ENCODE assay signal across 1 cellular context in genomic region chr17:64777413-64778101, GRCh38.
TF ChIP-seq lines count a peak whose summit lies in the region.

No MANE protein-coding gene starts in this region.

TF ChIP-seq in GM12878, 131 proteins besides CTCF, POLR2A, EP300 and RAD21 (continued from another document):
- TF ChIP-seq, protein P1, sequence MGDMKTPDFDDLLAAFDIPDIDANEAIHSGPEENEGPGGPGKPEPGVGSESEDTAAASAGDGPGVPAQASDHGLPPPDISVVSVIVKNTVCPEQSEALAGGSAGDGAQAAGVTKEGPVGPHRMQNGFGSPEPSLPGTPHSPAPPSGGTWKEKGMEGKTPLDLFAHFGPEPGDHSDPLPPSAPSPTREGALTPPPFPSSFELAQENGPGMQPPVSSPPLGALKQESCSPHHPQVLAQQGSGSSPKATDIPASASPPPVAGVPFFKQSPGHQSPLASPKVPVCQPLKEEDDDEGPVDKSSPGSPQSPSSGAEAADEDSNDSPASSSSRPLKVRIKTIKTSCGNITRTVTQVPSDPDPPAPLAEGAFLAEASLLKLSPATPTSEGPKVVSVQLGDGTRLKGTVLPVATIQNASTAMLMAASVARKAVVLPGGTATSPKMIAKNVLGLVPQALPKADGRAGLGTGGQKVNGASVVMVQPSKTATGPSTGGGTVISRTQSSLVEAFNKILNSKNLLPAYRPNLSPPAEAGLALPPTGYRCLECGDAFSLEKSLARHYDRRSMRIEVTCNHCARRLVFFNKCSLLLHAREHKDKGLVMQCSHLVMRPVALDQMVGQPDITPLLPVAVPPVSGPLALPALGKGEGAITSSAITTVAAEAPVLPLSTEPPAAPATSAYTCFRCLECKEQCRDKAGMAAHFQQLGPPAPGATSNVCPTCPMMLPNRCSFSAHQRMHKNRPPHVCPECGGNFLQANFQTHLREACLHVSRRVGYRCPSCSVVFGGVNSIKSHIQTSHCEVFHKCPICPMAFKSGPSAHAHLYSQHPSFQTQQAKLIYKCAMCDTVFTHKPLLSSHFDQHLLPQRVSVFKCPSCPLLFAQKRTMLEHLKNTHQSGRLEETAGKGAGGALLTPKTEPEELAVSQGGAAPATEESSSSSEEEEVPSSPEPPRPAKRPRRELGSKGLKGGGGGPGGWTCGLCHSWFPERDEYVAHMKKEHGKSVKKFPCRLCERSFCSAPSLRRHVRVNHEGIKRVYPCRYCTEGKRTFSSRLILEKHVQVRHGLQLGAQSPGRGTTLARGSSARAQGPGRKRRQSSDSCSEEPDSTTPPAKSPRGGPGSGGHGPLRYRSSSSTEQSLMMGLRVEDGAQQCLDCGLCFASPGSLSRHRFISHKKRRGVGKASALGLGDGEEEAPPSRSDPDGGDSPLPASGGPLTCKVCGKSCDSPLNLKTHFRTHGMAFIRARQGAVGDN (IDR thresholded peaks at IDR 0.05) = no peak
- no peak for TF ChIP-seq WRNIP1 (IDR thresholded peaks at IDR 0.05; ENCODE audit: borderline replicate concordance, low read depth, low read length)
- TF ChIP-seq JUNB (IDR thresholded peaks at IDR 0.05) = no peak
- TF ChIP-seq HDAC2 (IDR thresholded peaks at IDR 0.05) = no peak
- TF ChIP-seq, protein P2, sequence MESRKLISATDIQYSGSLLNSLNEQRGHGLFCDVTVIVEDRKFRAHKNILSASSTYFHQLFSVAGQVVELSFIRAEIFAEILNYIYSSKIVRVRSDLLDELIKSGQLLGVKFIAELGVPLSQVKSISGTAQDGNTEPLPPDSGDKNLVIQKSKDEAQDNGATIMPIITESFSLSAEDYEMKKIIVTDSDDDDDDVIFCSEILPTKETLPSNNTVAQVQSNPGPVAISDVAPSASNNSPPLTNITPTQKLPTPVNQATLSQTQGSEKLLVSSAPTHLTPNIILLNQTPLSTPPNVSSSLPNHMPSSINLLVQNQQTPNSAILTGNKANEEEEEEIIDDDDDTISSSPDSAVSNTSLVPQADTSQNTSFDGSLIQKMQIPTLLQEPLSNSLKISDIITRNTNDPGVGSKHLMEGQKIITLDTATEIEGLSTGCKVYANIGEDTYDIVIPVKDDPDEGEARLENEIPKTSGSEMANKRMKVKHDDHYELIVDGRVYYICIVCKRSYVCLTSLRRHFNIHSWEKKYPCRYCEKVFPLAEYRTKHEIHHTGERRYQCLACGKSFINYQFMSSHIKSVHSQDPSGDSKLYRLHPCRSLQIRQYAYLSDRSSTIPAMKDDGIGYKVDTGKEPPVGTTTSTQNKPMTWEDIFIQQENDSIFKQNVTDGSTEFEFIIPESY (IDR thresholded peaks at IDR 0.05) = no peak
- TF ChIP-seq POU2F2 (IDR thresholded peaks at IDR 0.05; ENCODE audit: borderline replicate concordance, low read depth, low read length) = peak; percentile 73; the same call in 1 of the 3 replicates
- TF ChIP-seq REST (IDR thresholded peaks at IDR 0.05; ENCODE audit: low read depth, low read length) = no peak
- peak; percentile 55 for TF ChIP-seq EED (IDR thresholded peaks at IDR 0.05; ENCODE audit: low read depth)
- TF ChIP-seq MTA2 (IDR thresholded peaks at IDR 0.05; ENCODE audit: low read depth) = no peak
- no peak for TF ChIP-seq RELA (IDR thresholded peaks at IDR 0.05; ENCODE audit: borderline replicate concordance, partially characterized antibody)
- TF ChIP-seq SPI1 (IDR thresholded peaks at IDR 0.05; ENCODE audit: borderline replicate concordance, insufficient read depth, low read depth, low read length) = peak; percentile 45; the same call in 1 of the 2 replicates
- TF ChIP-seq BACH1 (IDR thresholded peaks at IDR 0.05; ENCODE audit: borderline replicate concordance) = no peak
